1 cellular context compared by ENCODE assay signal in the genomic region with DNA sequence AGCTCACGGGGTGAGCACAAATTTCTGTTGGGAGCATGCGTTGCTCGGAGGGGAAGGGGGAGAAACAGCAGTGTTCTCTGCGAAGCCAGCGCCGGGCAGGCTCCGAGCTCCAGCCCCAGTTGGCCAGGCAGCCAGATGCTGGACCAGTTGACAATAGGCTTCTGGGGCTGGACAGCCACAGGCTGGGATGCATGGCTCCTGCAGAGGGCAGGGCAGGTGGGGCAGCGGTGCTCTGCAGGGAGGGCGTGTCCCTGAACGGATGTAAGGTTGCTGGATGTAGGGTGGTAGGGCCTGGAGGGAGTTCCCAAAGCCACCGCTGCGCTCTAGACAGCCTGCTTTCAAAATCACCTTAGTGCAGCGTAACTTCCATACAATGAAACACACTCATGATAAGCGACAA.
TF ChIP-seq lines count a peak whose summit lies in the region.

No MANE protein-coding gene starts in this region.

TF ChIP-seq in SK-N-SH treated with all-trans-retinoic acid at 6 μM for 48 hours, 23 proteins besides CTCF, POLR2A, EP300 and RAD21 (continued from another document):
- TF ChIP-seq, protein P1, sequence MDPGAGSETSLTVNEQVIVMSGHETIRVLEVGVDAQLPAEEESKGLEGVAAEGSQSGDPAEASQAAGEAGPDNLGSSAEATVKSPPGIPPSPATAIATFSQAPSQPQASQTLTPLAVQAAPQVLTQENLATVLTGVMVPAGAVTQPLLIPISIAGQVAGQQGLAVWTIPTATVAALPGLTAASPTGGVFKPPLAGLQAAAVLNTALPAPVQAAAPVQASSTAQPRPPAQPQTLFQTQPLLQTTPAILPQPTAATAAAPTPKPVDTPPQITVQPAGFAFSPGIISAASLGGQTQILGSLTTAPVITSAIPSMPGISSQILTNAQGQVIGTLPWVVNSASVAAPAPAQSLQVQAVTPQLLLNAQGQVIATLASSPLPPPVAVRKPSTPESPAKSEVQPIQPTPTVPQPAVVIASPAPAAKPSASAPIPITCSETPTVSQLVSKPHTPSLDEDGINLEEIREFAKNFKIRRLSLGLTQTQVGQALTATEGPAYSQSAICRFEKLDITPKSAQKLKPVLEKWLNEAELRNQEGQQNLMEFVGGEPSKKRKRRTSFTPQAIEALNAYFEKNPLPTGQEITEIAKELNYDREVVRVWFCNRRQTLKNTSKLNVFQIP (CRISPR knock-in tag; IDR thresholded peaks at IDR 0.05; ENCODE audit: borderline replicate concordance, low read depth), result no peak
- no peak for TF ChIP-seq ZNF70 (CRISPR knock-in tag; IDR thresholded peaks at IDR 0.05)
- no peak for TF ChIP-seq ZFP30 (CRISPR knock-in tag; IDR thresholded peaks at IDR 0.05)
- TF ChIP-seq RARB (CRISPR knock-in tag; IDR thresholded peaks at IDR 0.05), result no peak
- no peak for TF ChIP-seq ARNTL (CRISPR knock-in tag; IDR thresholded peaks at IDR 0.05; ENCODE audit: borderline replicate concordance, low read depth)
- TF ChIP-seq ESRRG (CRISPR knock-in tag; IDR thresholded peaks at IDR 0.05), result no peak
